In genomic region chr17:47192549-47192948, GRCh38 we compare ENCODE assay signal across 12 cellular contexts. TPM values are rescaled to one million over a fixed set of nuclear protein-coding genes. Genes with fewer than 3 reads are reported as not detected.
A peak's percentile ranks its signal among the peaks of the same experiment; 100 is the strongest.
DNase-seq lines count a peak whose midpoint lies in the region; ATAC-seq and TF ChIP-seq lines count a peak whose summit lies in the region.
"Had no signal": no experiment of that assay in that cellular context is flagged by ENCODE, and none has a peak within 500 bp of the region (broad histone marks: within the 10 kb centered on the region; RNA-seq: fewer than 3 reads in every experiment).

No MANE protein-coding gene starts in this region.

- peaks cover 31% of the 10 kb centered on the region for H3K4me1 Mint-ChIP-seq in activated naive CD8-positive, alpha-beta T cell treated with anti-CD3 and anti-CD28 coated beads, Interleukin-2, amount 10 ng/mL, durations not matched to agents 7 days and 5 days
- peaks cover 12% of the 10 kb centered on the region for H3K4me1 Mint-ChIP-seq in activated naive CD8-positive, alpha-beta T cell treated with anti-CD3 and anti-CD28 coated beads for 36 hours
- peaks cover 27% of the 10 kb centered on the region for H3K4me1 Mint-ChIP-seq in T-helper 17 cell

- H3K27ac ChIP-seq in lower lobe of right lung: no peak overlapping the region
- H3K27ac ChIP-seq: neural progenitor cell, tibial artery had no signal

- ATAC-seq in activated naive CD8-positive, alpha-beta T cell treated with anti-CD3 and anti-CD28 coated beads, Interleukin-2, amount 10 ng/mL, durations not matched to agents 7 days and 5 days (ENCODE audit: low read depth): no peak
- ATAC-seq in T-helper 17 cell: no peak
- ATAC-seq in lower lobe of right lung: no peak

- peaks cover 4% of the 10 kb centered on the region for H3K27me3 Mint-ChIP-seq in activated naive CD8-positive, alpha-beta T cell treated with anti-CD3 and anti-CD28 coated beads, Interleukin-2, amount 10 ng/mL, durations not matched to agents 7 days and 5 days
- no peaks in the 10 kb centered on the region for H3K27me3 Mint-ChIP-seq in activated naive CD8-positive, alpha-beta T cell treated with anti-CD3 and anti-CD28 coated beads for 36 hours
- H3K27me3 Mint-ChIP-seq in T-helper 17 cell: no peaks in the 10 kb centered on the region

- H3K27me3 ChIP-seq in lower lobe of right lung (ENCODE audit: low read depth): no peaks in the 10 kb centered on the region
- H3K27me3 ChIP-seq: neural progenitor cell, tibial artery had no signal

- intact Hi-C loops in lower lobe of right lung (cut with DNase I): no loop called here

- no peaks in the 10 kb centered on the region for H3K9me3 Mint-ChIP-seq in activated naive CD8-positive, alpha-beta T cell treated with anti-CD3 and anti-CD28 coated beads, Interleukin-2, amount 10 ng/mL, durations not matched to agents 7 days and 5 days
- no peaks in the 10 kb centered on the region for H3K9me3 Mint-ChIP-seq in activated naive CD8-positive, alpha-beta T cell treated with anti-CD3 and anti-CD28 coated beads for 36 hours
- H3K9me3 Mint-ChIP-seq: activated CD4-positive, alpha-beta T cell treated with anti-CD3 and anti-CD28 coated beads, Interleukin-2, amount 10 ng/mL, durations not matched to agents 7 days and 5 days; neural progenitor cell had no signal

- H3K36me3 ChIP-seq in lower lobe of right lung: no peaks in the 10 kb centered on the region
- H3K36me3 ChIP-seq: neural progenitor cell, tibial artery had no signal

- H3K4me3 ChIP-seq in lower lobe of right lung: no peak overlapping the region
- H3K4me3 ChIP-seq: neural progenitor cell, tibial artery had no signal

- H3K27ac Mint-ChIP-seq in activated naive CD8-positive, alpha-beta T cell treated with anti-CD3 and anti-CD28 coated beads, Interleukin-2, amount 10 ng/mL, durations not matched to agents 7 days and 5 days: peak overlapping the region; percentile 50
- H3K27ac Mint-ChIP-seq in activated naive CD8-positive, alpha-beta T cell treated with anti-CD3 and anti-CD28 coated beads for 36 hours: no peak overlapping the region
- H3K27ac Mint-ChIP-seq in T-helper 17 cell: peak overlapping the region; percentile 72
- H3K27ac Mint-ChIP-seq: activated CD4-positive, alpha-beta T cell treated with anti-CD3 and anti-CD28 coated beads, Interleukin-2, amount 10 ng/mL, durations not matched to agents 7 days and 5 days; neural progenitor cell had no signal

- DNase-seq in activated naive CD8-positive, alpha-beta T cell treated with anti-CD3 and anti-CD28 coated beads, Interleukin-2, amount 10 ng/mL, durations not matched to agents 7 days and 5 days: no peak
- no peak for DNase-seq in activated naive CD8-positive, alpha-beta T cell treated with anti-CD3 and anti-CD28 coated beads for 36 hours
- DNase-seq in NCI-H2029 (lab: John Stamatoyannopoulos, UW) (peak; percentile 82), T-helper 17 cell (no peak), lower lobe of right lung (no peak), GM13977 (ENCODE audit: low spot score) (no peak)
- no peak for DNase-seq in activated CD8-positive, alpha-beta memory T cell treated with anti-CD3 and anti-CD28 coated beads, Interleukin-2, amount 50 U/mL, for 48 hours
- DNase-seq in activated CD4-positive, alpha-beta T cell treated with anti-CD3 and anti-CD28 coated beads for 4 hours: no peak
- DNase-seq: activated CD4-positive, alpha-beta T cell treated with anti-CD3 and anti-CD28 coated beads, Interleukin-2, amount 10 ng/mL, durations not matched to agents 7 days and 5 days; stimulated activated CD4-positive, alpha-beta T cell treated with anti-CD3 and anti-CD28 coated beads, Interleukin-2, amount 100 ng/mL, for 48 hours; tibial artery had no signal

- H3K9me3 ChIP-seq in T-helper 17 cell (ENCODE audit: control insufficient read depth, low read length, poor library complexity, severe bottlenecking) (no peaks in the 10 kb centered on the region), lower lobe of right lung (no peaks in the 10 kb centered on the region)
- H3K9me3 ChIP-seq: tibial artery had no signal

- TF ChIP-seq CTCF in lower lobe of right lung (IDR thresholded peaks at IDR 0.05) (no peak), GM13977 (IDR thresholded peaks at IDR 0.05; ENCODE audit: extremely low read depth, insufficient read depth, missing control alignments) (no peak)

- in situ Hi-C loops in GM13977 (cut with MboI; ENCODE audit: low pct_unique_long_range_greater_than_20kb, low sequenced_read_pairs, unreplicated experiment): no loop called here

- peaks cover 9% of the 10 kb centered on the region for H3K4me1 ChIP-seq in lower lobe of right lung

- H3K36me3 Mint-ChIP-seq in activated naive CD8-positive, alpha-beta T cell treated with anti-CD3 and anti-CD28 coated beads, Interleukin-2, amount 10 ng/mL, durations not matched to agents 7 days and 5 days: peaks cover 5% of the 10 kb centered on the region
- no peaks in the 10 kb centered on the region for H3K36me3 Mint-ChIP-seq in activated naive CD8-positive, alpha-beta T cell treated with anti-CD3 and anti-CD28 coated beads for 36 hours
- no peaks in the 10 kb centered on the region for H3K36me3 Mint-ChIP-seq in T-helper 17 cell (ENCODE audit: low read depth)
- H3K36me3 Mint-ChIP-seq: neural progenitor cell had no signal

- peak overlapping the region; percentile 44 for H3K4me3 Mint-ChIP-seq in activated naive CD8-positive, alpha-beta T cell treated with anti-CD3 and anti-CD28 coated beads, Interleukin-2, amount 10 ng/mL, durations not matched to agents 7 days and 5 days
- H3K4me3 Mint-ChIP-seq in activated naive CD8-positive, alpha-beta T cell treated with anti-CD3 and anti-CD28 coated beads for 36 hours: no peak overlapping the region
- H3K4me3 Mint-ChIP-seq in T-helper 17 cell: peak overlapping the region; percentile 31
- H3K4me3 Mint-ChIP-seq: activated CD4-positive, alpha-beta T cell treated with anti-CD3 and anti-CD28 coated beads, Interleukin-2, amount 10 ng/mL, durations not matched to agents 7 days and 5 days; neural progenitor cell had no signal

- POLR2A ChIA-PET in activated naive CD8-positive, alpha-beta T cell treated with anti-CD3 and anti-CD28 coated beads, Interleukin-2, amount 10 ng/mL, durations not matched to agents 7 days and 5 days (lab: Charles Lee): interaction anchor here (4.9 kb wide), 1 partner anchor 8 kb away, joined by 37 read pairs; no protein-coding TSS in a partner anchor

RNA-seq across cellular contexts. Expression of gene CDC27, which starts 3.5 kb away (rescaled TPM):
- total RNA-seq in activated naive CD8-positive, alpha-beta T cell treated with anti-CD3 and anti-CD28 coated beads, Interleukin-2, amount 10 ng/mL, durations not matched to agents 7 days and 5 days: 100 to 1,000 TPM; 113 to 114 TPM
- total RNA-seq in activated naive CD8-positive, alpha-beta T cell treated with anti-CD3 and anti-CD28 coated beads for 36 hours: 100 to 1,000 TPM; 124 to 128 TPM
- 10 to 100 TPM; 50.1 to 61.6 TPM for total RNA-seq in T-helper 17 cell
- 76.6 TPM for total RNA-seq in lower lobe of right lung

RNA-seq across cellular contexts. Expression of gene MYL4, which starts 16.6 kb away (rescaled TPM):
- total RNA-seq in activated naive CD8-positive, alpha-beta T cell treated with anti-CD3 and anti-CD28 coated beads, Interleukin-2, amount 10 ng/mL, durations not matched to agents 7 days and 5 days: not detected
- not detected for total RNA-seq in activated naive CD8-positive, alpha-beta T cell treated with anti-CD3 and anti-CD28 coated beads for 36 hours
- total RNA-seq in T-helper 17 cell: not detected
- total RNA-seq in lower lobe of right lung: 3.0 TPM
- total RNA-seq: activated CD4-positive, alpha-beta T cell treated with anti-CD3 and anti-CD28 coated beads, Interleukin-2, amount 10 ng/mL, durations not matched to agents 7 days and 5 days had no signal
